In genomic region chr20:20782747-20783146, GRCh38 we compare ENCODE assay signal across 16 cellular contexts.
"Had no signal": no experiment of that assay in that cellular context is flagged by ENCODE, and none has a peak within 500 bp of the region (broad histone marks: within the 10 kb centered on the region; RNA-seq: fewer than 3 reads in every experiment).

No MANE protein-coding gene starts in this region.

- ATAC-seq: effector memory CD8-positive, alpha-beta T cell; gastroesophageal sphincter; lower lobe of right lung; natural killer cell treated with Interleukin-12 subunit alpha and Interleukin-12 subunit beta and Interleukin-15 and Interleukin-18, amount 100 ng/mL, for 72 hours; stimulated activated effector memory CD8-positive, alpha-beta T cell treated with anti-CD3 and anti-CD28 coated beads, Interleukin-12 subunit alpha, Interleukin-12 subunit beta, amount 100 ng/mL, for 72 hours; upper lobe of right lung had no signal

- H3K27ac ChIP-seq: epithelial cell of prostate, esophagus muscularis mucosa, gastroesophageal sphincter, lower lobe of right lung, sigmoid colon, tibial artery, upper lobe of right lung, vagina had no signal

- H3K4me1 ChIP-seq: sigmoid colon, tibial artery had no signal

- H3K27me3 ChIP-seq: esophagus muscularis mucosa, gastroesophageal sphincter, sigmoid colon, tibial artery, upper lobe of right lung, vagina had no signal

- H3K9me3 ChIP-seq: esophagus muscularis mucosa, lower lobe of right lung, sigmoid colon, tibial artery, upper lobe of right lung, vagina had no signal

- H3K4me3 ChIP-seq: esophagus muscularis mucosa, gastroesophageal sphincter, left ventricle myocardium inferior, lower lobe of right lung, sigmoid colon, tibial artery, upper lobe of right lung, vagina had no signal

- H3K36me3 ChIP-seq: esophagus muscularis mucosa, gastroesophageal sphincter, left ventricle myocardium inferior, lower lobe of right lung, sigmoid colon, tibial artery, upper lobe of right lung, vagina had no signal

- DNase-seq: effector memory CD8-positive, alpha-beta T cell; glutamatergic neuron; immature natural killer cell; left ventricle myocardium inferior; lower lobe of right lung; sigmoid colon; small intestine; stimulated activated CD4-positive, alpha-beta T cell treated with anti-CD3 and anti-CD28 coated beads, Interleukin-2, amount 100 ng/mL, for 48 hours; tibial artery; upper lobe of right lung had no signal
